ENCODE assay signal across 13 cellular contexts in the genomic region with DNA sequence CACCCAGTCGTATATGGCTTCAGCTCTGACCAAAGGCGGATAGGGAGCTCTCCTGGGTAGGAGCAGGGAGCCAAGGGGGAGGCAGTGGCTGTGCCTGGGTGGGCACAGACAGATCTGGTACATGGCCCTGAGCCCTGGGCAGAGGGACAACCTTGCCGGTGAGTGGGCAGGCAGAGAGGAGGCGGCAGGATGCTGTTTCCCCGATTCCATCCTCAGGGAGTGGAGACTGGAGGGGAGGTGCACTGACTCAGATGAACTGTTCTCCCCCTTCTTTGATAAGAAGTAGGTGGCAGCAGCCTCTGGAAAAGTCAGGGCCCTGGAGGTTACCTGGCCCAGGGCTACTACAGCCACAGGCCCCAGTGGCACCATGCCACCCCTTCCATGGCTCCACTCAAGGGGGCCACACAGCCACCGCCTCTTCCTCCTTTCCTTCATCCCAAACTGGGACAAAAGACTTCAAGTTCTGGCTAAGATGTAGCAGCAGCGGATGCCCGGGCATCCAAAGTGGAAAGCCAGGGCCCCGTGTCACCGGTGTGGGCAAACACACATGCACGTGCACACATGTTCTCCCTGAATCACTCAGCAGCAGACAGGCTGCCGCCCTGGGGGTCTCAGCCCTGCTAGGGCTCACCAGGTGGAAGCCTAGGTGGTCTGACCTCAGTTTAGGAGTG. TPM values are rescaled to one million over a fixed set of nuclear protein-coding genes. Genes with fewer than 3 reads are reported as not detected.
DNase-seq lines count a peak whose midpoint lies in the region; ATAC-seq and TF ChIP-seq lines count a peak whose summit lies in the region.
"Had no signal": no experiment of that assay in that cellular context is flagged by ENCODE, and none has a peak within 500 bp of the region (broad histone marks: within the 10 kb centered on the region; RNA-seq: fewer than 3 reads in every experiment).

No MANE protein-coding gene starts in this region.

- H3K36me3 ChIP-seq in tibial artery (peaks cover 36 to 86% (median 74%) of the 10 kb centered on the region in 3 donors), upper lobe of left lung (peaks cover 10 to 54% (median 43%) of the 10 kb centered on the region in 4 donors)
- H3K36me3 ChIP-seq: ovary had no signal

- H3K27me3 Mint-ChIP-seq in natural killer cell (ENCODE audit: low read depth in 2 of 2), result no peaks in the 10 kb centered on the region
- no peaks in the 10 kb centered on the region for H3K27me3 Mint-ChIP-seq in natural killer cell treated with Interleukin-12 subunit alpha and Interleukin-12 subunit beta and Interleukin-15 and Interleukin-18, amount 100 ng/mL, for 72 hours
- H3K27me3 Mint-ChIP-seq in T-helper 17 cell, result no peaks in the 10 kb centered on the region
- H3K27me3 Mint-ChIP-seq in immature natural killer cell (ENCODE audit: low read depth in 3 of 3), result peaks cover 7 to 17% (median 13%) of the 10 kb centered on the region in 3 donors

- DNase-seq in natural killer cell, result no peak
- DNase-seq in natural killer cell treated with Interleukin-12 subunit alpha and Interleukin-12 subunit beta and Interleukin-15 and Interleukin-18, amount 100 ng/mL, for 72 hours (ENCODE audit: low spot score), result no peak
- no peak for DNase-seq in T-helper 17 cell
- DNase-seq in immature natural killer cell, result no peak
- no peak for DNase-seq in tibial artery
- no peak for DNase-seq in SHP77 (lab: John Stamatoyannopoulos, UW)
- DNase-seq in upper lobe of left lung, result no peak
- DNase-seq: NCI-H2171 had no signal

- H3K27me3 ChIP-seq in tibial artery, result no peaks in the 10 kb centered on the region
- H3K27me3 ChIP-seq in upper lobe of left lung, result no peaks in the 10 kb centered on the region
- H3K27me3 ChIP-seq: heart left ventricle, left lung, ovary had no signal

- H3K4me1 ChIP-seq in tibial artery, result peaks cover 0 to 45% (median 7%) of the 10 kb centered on the region in 4 donors
- H3K4me1 ChIP-seq in upper lobe of left lung, result peaks cover 6 to 22% (median 10%) of the 10 kb centered on the region in 4 donors

- H3K27ac Mint-ChIP-seq in natural killer cell (peak overlapping the region; percentile 69 to 74), T-helper 17 cell (peak overlapping the region; percentile 99), immature natural killer cell (peak overlapping the region; percentile 49 to 71 (median 56))
- peak overlapping the region in 1 of 2 donors; percentile 67 for H3K27ac Mint-ChIP-seq in natural killer cell treated with Interleukin-12 subunit alpha and Interleukin-12 subunit beta and Interleukin-15 and Interleukin-18, amount 100 ng/mL, for 72 hours

- ATAC-seq in natural killer cell (no peak), T-helper 17 cell (no peak), upper lobe of left lung (ENCODE audit: low FRiP score in 2 of 2) (no peak)
- no peak for ATAC-seq in natural killer cell treated with Interleukin-12 subunit alpha and Interleukin-12 subunit beta and Interleukin-15 and Interleukin-18, amount 100 ng/mL, for 72 hours
- no peak for ATAC-seq in activated CD4-positive, CD25-positive, alpha-beta regulatory T cell treated with anti-CD3 and anti-CD28 coated beads, Interleukin-2, amount 50 U/mL, for 24 hours
- ATAC-seq: heart left ventricle, left lung had no signal

- TF ChIP-seq POLR2A in upper lobe of left lung (IDR thresholded peaks at IDR 0.05), result no peak

- TF ChIP-seq CTCF in natural killer cell (IDR thresholded peaks at IDR 0.05) (no peak), tibial artery (IDR thresholded peaks at IDR 0.05) (no peak), upper lobe of left lung (IDR thresholded peaks at IDR 0.05) (no peak)

- TF ChIP-seq EP300 in upper lobe of left lung (IDR thresholded peaks at IDR 0.05), result no peak

- H3K4me3 ChIP-seq in tibial artery (no peak overlapping the region), upper lobe of left lung (no peak overlapping the region)
- H3K4me3 ChIP-seq: heart left ventricle, left lung, ovary had no signal

- peaks cover 25 to 56% of the 10 kb centered on the region in 2 donors for H3K4me1 Mint-ChIP-seq in natural killer cell
- peaks cover 30 to 39% of the 10 kb centered on the region in 2 donors for H3K4me1 Mint-ChIP-seq in natural killer cell treated with Interleukin-12 subunit alpha and Interleukin-12 subunit beta and Interleukin-15 and Interleukin-18, amount 100 ng/mL, for 72 hours (ENCODE audit: low read depth in 2 of 2)
- H3K4me1 Mint-ChIP-seq in T-helper 17 cell, result peaks cover 55% of the 10 kb centered on the region
- H3K4me1 Mint-ChIP-seq in immature natural killer cell, result peaks cover 33% of the 10 kb centered on the region in 2 donors

- no peak overlapping the region for H3K4me3 Mint-ChIP-seq in natural killer cell
- H3K4me3 Mint-ChIP-seq in natural killer cell treated with Interleukin-12 subunit alpha and Interleukin-12 subunit beta and Interleukin-15 and Interleukin-18, amount 100 ng/mL, for 72 hours, result no peak overlapping the region
- H3K4me3 Mint-ChIP-seq in T-helper 17 cell, result no peak overlapping the region
- H3K4me3 Mint-ChIP-seq in immature natural killer cell, result no peak overlapping the region

- no peaks in the 10 kb centered on the region for H3K9me3 ChIP-seq in T-helper 17 cell (ENCODE audit: control insufficient read depth, low read length, poor library complexity, severe bottlenecking)
- no peaks in the 10 kb centered on the region for H3K9me3 ChIP-seq in tibial artery
- no peaks in the 10 kb centered on the region for H3K9me3 ChIP-seq in upper lobe of left lung
- H3K9me3 ChIP-seq: heart left ventricle, left lung, ovary had no signal

- WGBS in upper lobe of left lung, 2 donors, result 71 to 79% methylated on average over 6 to 12 of the region's 12 CpGs

- H3K36me3 Mint-ChIP-seq in natural killer cell, result no peaks in the 10 kb centered on the region
- no peaks in the 10 kb centered on the region for H3K36me3 Mint-ChIP-seq in natural killer cell treated with Interleukin-12 subunit alpha and Interleukin-12 subunit beta and Interleukin-15 and Interleukin-18, amount 100 ng/mL, for 72 hours
- peaks cover 2% of the 10 kb centered on the region for H3K36me3 Mint-ChIP-seq in T-helper 17 cell (ENCODE audit: low read depth)
- H3K36me3 Mint-ChIP-seq in immature natural killer cell, result peaks cover 0 to 6% (median 0%) of the 10 kb centered on the region in 3 donors

- H3K9me3 Mint-ChIP-seq in natural killer cell (no peaks in the 10 kb centered on the region), immature natural killer cell (peaks cover 0 to 2% (median 0%) of the 10 kb centered on the region in 6 donors)
- no peaks in the 10 kb centered on the region for H3K9me3 Mint-ChIP-seq in natural killer cell treated with Interleukin-12 subunit alpha and Interleukin-12 subunit beta and Interleukin-15 and Interleukin-18, amount 100 ng/mL, for 72 hours

- H3K27ac ChIP-seq in tibial artery, result peak overlapping the region; percentile 25 to 46
- peak overlapping the region in 2 of 4 donors; percentile 13 to 26 for H3K27ac ChIP-seq in upper lobe of left lung

- intact Hi-C loops in natural killer cell (cut with micrococcal nuclease) (no loop called here), tibial artery (cut with DNase I; ENCODE audit: low total_unique reads) (no loop called here)

RNA-seq across cellular contexts. Expression of gene CXCR5, which starts 13.4 kb away (rescaled TPM):
- total RNA-seq in natural killer cell, result 1 to 10 TPM in 1 of 3 donors, under 1 TPM in 2; 0.56 to 1.3 (median 0.86) TPM
- total RNA-seq in natural killer cell treated with Interleukin-12 subunit alpha and Interleukin-12 subunit beta and Interleukin-15 and Interleukin-18, amount 100 ng/mL, for 72 hours, result 1 to 10 TPM; 3.1 to 6.3 TPM
- total RNA-seq in T-helper 17 cell, result 10 to 100 TPM; 11.1 to 15.0 TPM
- under 1 TPM in 2 of 3 donors, not detected in 1; 0.05 to 0.30 TPM for polyA plus RNA-seq in immature natural killer cell
- total RNA-seq in upper lobe of left lung, result under 1 TPM in 4 of 6 donors, not detected in 2; under 0.01 to 0.17 (median 0.16) TPM

RNA-seq across cellular contexts. Expression of gene BCL9L, which starts 28.7 kb away (rescaled TPM):
- total RNA-seq in natural killer cell (100 to 1,000 TPM; 221 to 255 (median 234) TPM), T-helper 17 cell (100 to 1,000 TPM; 186 to 204 TPM), upper lobe of left lung (10 to 100 TPM; 28.7 to 70.2 (median 66.4) TPM)
- total RNA-seq in natural killer cell treated with Interleukin-12 subunit alpha and Interleukin-12 subunit beta and Interleukin-15 and Interleukin-18, amount 100 ng/mL, for 72 hours, result 10 to 100 TPM; 33.5 to 62.2 TPM
- 10 to 100 TPM in 1 of 3 donors, 1 to 10 TPM in 1, not detected in 1; 2.2 to 10.5 TPM for polyA plus RNA-seq in immature natural killer cell

RNA-seq across cellular contexts. Expression of gene UPK2, which starts 59.0 kb away (rescaled TPM):
- total RNA-seq in natural killer cell, result under 1 TPM in 2 of 3 donors, not detected in 1; 0.40 to 0.41 TPM
- total RNA-seq in natural killer cell treated with Interleukin-12 subunit alpha and Interleukin-12 subunit beta and Interleukin-15 and Interleukin-18, amount 100 ng/mL, for 72 hours, result 1 to 10 TPM in 1 of 2 donors, under 1 TPM in 1; 0.64 to 1.1 TPM
- total RNA-seq in T-helper 17 cell, result not detected
- polyA plus RNA-seq in immature natural killer cell, result 1 to 10 TPM in 1 of 3 donors, under 1 TPM in 1, not detected in 1; 0.81 to 1.4 TPM
- total RNA-seq in upper lobe of left lung, result not detected
- total RNA-seq: heart left ventricle; left lung; ovary; T-helper 2 cell treated with Interferon-gamma antibody and Interleukin-4, amounts not matched to agents 100 ng/mL and 5 ng/mL, for 36 hours had no signal
- polyA plus RNA-seq: heart left ventricle had no signal
